ENCODE assay signal across 12 cellular contexts in genomic region chr10:108631332-108631731, GRCh38.
DNase-seq lines count a peak whose midpoint lies in the region; ATAC-seq and TF ChIP-seq lines count a peak whose summit lies in the region.
"Had no signal": no experiment of that assay in that cellular context is flagged by ENCODE, and none has a peak within 500 bp of the region (broad histone marks: within the 10 kb centered on the region; RNA-seq: fewer than 3 reads in every experiment).

No MANE protein-coding gene starts in this region.

- no peak overlapping the region for H3K27ac ChIP-seq in brain microvascular endothelial cell
- H3K27ac ChIP-seq: SJSA1 had no signal

- no peaks in the 10 kb centered on the region for H3K27me3 ChIP-seq in brain microvascular endothelial cell (replicated peaks)
- H3K27me3 ChIP-seq: SJSA1 had no signal

- H3K27ac Mint-ChIP-seq in activated naive CD4-positive, alpha-beta T cell treated with anti-CD3 and anti-CD28 coated beads, Interleukin-2, amount 50 U/mL, for 72 hours: no peak overlapping the region
- H3K27ac Mint-ChIP-seq: WTC11 had no signal

- H3K36me3 ChIP-seq in brain microvascular endothelial cell (replicated peaks): no peaks in the 10 kb centered on the region
- H3K36me3 ChIP-seq: SJSA1 had no signal

- ATAC-seq in GM19043 (IDR thresholded peaks at IDR 0.05; ENCODE audit: low read depth, unreplicated experiment) (peak; percentile 88), HG02610 (IDR thresholded peaks at IDR 0.05; ENCODE audit: unreplicated experiment) (peak; percentile 90), HG03175 (IDR thresholded peaks at IDR 0.05; ENCODE audit: unreplicated experiment) (peak; percentile 91)
- no peak for ATAC-seq in activated naive CD4-positive, alpha-beta T cell treated with anti-CD3 and anti-CD28 coated beads, Interleukin-2, amount 50 U/mL, for 72 hours

- in situ Hi-C loops in brain microvascular endothelial cell (cut with HindIII; ENCODE audit: low pct_ligation_motif_present, low sequenced_read_pairs): no loop called here

- DNase-seq in brain microvascular endothelial cell (no peak), lower leg skin (ENCODE audit: low spot score in 2 of 2) (no peak), activated T-cell treated with anti-CD3 and anti-CD28 coated beads for 4 hours (no peak)
- no peak for DNase-seq in activated naive CD4-positive, alpha-beta T cell treated with anti-CD3 and anti-CD28 coated beads, Interleukin-2, amount 50 U/mL, for 72 hours (ENCODE audit: low spot score in 2 of 2)
- DNase-seq: activated T-cell treated with anti-CD3 and anti-CD28 coated beads, Interleukin-2, amount 50 U/mL, for 48 hours; effector memory CD4-positive, alpha-beta T cell; NCI-H526 treated with DMSO at 0.1 percent for 48 hours had no signal

- intact Hi-C loops in lower leg skin (cut with DNase I; ENCODE audit: low total_unique reads): no loop called here

- no peaks in the 10 kb centered on the region for H3K36me3 Mint-ChIP-seq in activated naive CD4-positive, alpha-beta T cell treated with anti-CD3 and anti-CD28 coated beads, Interleukin-2, amount 50 U/mL, for 72 hours
- H3K36me3 Mint-ChIP-seq: WTC11 had no signal

- no peak for TF ChIP-seq POLR2A in lower leg skin (IDR thresholded peaks at IDR 0.05)

- WGBS in lower leg skin, 2 donors: 55 to 68% methylated on average over 2 of the region's 2 CpGs

- H3K4me3 ChIP-seq in brain microvascular endothelial cell (ENCODE audit: low read depth, low read length): no peak overlapping the region
- H3K4me3 ChIP-seq in lower leg skin (ENCODE audit: low read depth, poor library complexity, severe bottlenecking): no peak overlapping the region
- H3K4me3 ChIP-seq: SJSA1 had no signal

- TF ChIP-seq CTCF in brain microvascular endothelial cell (IDR thresholded peaks at IDR 0.05; ENCODE audit: low read depth, low read length, missing control alignments) (no peak), lower leg skin (IDR thresholded peaks at IDR 0.05) (no peak)

- peaks cover 9 to 14% of the 10 kb centered on the region in 2 donors for H3K9me3 Mint-ChIP-seq in activated naive CD4-positive, alpha-beta T cell treated with anti-CD3 and anti-CD28 coated beads, Interleukin-2, amount 50 U/mL, for 72 hours
- H3K9me3 Mint-ChIP-seq: WTC11 had no signal

Comparison
In these comparisons a context has a peak if more than half of its experiments do, and no peak if none do; other contexts are left out.
1. ATAC-seq: peak in GM19043 (single experiment), HG02610 (single experiment) and HG03175 (single experiment); none in activated naive CD4-positive, alpha-beta T cell treated with anti-CD3 and anti-CD28 coated beads, Interleukin-2, amount 50 U/mL, for 72 hours (0 of 2).